Comparison of ENCODE assay signal across 23 cellular contexts in genomic region chr17:42475853-42476252, GRCh38. TPM values are rescaled to one million over a fixed set of nuclear protein-coding genes. Genes with fewer than 3 reads are reported as not detected.
DNase-seq lines count a peak whose midpoint lies in the region; ATAC-seq, FAIRE-seq and TF ChIP-seq lines count a peak whose summit lies in the region.
"Had no signal": no experiment of that assay in that cellular context is flagged by ENCODE, and none has a peak within 500 bp of the region (broad histone marks: within the 10 kb centered on the region; RNA-seq: fewer than 3 reads in every experiment).

No MANE protein-coding gene starts in this region.

- H3K4me1 ChIP-seq in K562 (replicated peaks in 1 of 2; ENCODE audit: control insufficient read depth in 2 of 2, insufficient read depth in 2 of 2, low read length in 2 of 2): no peaks in the 10 kb centered on the region
- peaks cover 6 to 12% of the 10 kb centered on the region in 2 donors for H3K4me1 ChIP-seq in left lung
- peaks cover 28% of the 10 kb centered on the region for H3K4me1 ChIP-seq in thymus (ENCODE audit: control insufficient read depth, insufficient read depth, low read length)
- H3K4me1 ChIP-seq: right atrium auricular region had no signal

- POLR2A ChIA-PET in K562 (lab: Yijun Ruan, JAX): interaction anchor here (2.4 kb wide), 1 partner anchor 10 kb away, joined by 10 read pairs; no protein-coding TSS in a partner anchor

- H4K20me1 ChIP-seq in K562 (replicated peaks; ENCODE audit: control insufficient read depth, insufficient read depth, low read length): no peaks in the 10 kb centered on the region

- H3K27ac ChIP-seq in K562 (ENCODE audit: extremely low read depth, low read depth, low read length): no peak overlapping the region
- peak overlapping the region; percentile 53 to 84 for H3K27ac ChIP-seq in left lung
- H3K27ac ChIP-seq in thymus (ENCODE audit: low read depth): peak overlapping the region; percentile 31
- H3K27ac ChIP-seq: right atrium auricular region had no signal

- H3K9ac ChIP-seq in K562 (ENCODE audit: insufficient read depth in 1 of 2, low read depth in 2 of 2, low read length in 2 of 2): no peak overlapping the region

- H3K79me2 ChIP-seq in K562 (ENCODE audit: control insufficient read depth, insufficient read depth, low read length): peaks cover 4% of the 10 kb centered on the region; the same call in 2 of the 3 replicates

- no peaks in the 10 kb centered on the region for H3K9me1 ChIP-seq in K562 (ENCODE audit: control insufficient read depth, insufficient read depth, low read length)

- in situ Hi-C loops in K562 (cut with MboI): no loop called here

- H3K9me3 ChIP-seq in K562 (replicated peaks; ENCODE audit: control insufficient read depth, insufficient read depth, low read depth, low read length) (no peaks in the 10 kb centered on the region), left lung (no peaks in the 10 kb centered on the region), thymus (ENCODE audit: control insufficient read depth) (peaks cover 2% of the 10 kb centered on the region)
- H3K9me3 ChIP-seq: esophagus muscularis mucosa, right atrium auricular region, suprapubic skin had no signal

- H3K27me3 ChIP-seq in K562 (ENCODE audit: control insufficient read depth in 2 of 2, insufficient read depth in 2 of 2, low read length in 2 of 2): no peaks in the 10 kb centered on the region
- H3K27me3 ChIP-seq in left lung: no peaks in the 10 kb centered on the region
- H3K27me3 ChIP-seq in thymus (ENCODE audit: control insufficient read depth, insufficient read depth): no peaks in the 10 kb centered on the region
- H3K27me3 ChIP-seq: esophagus muscularis mucosa, right atrium auricular region, suprapubic skin had no signal

- peak; percentile 26 for FAIRE-seq in K562 (lab: Jason Lieb, UNC)
- FAIRE-seq: astrocyte, HTR-8/SVneo, TTC549 had no signal

- no peak for TF ChIP-seq POLR2A in K562 (conservative IDR thresholded peaks at IDR 0.05)

- TF ChIP-seq EP300 in K562 (IDR thresholded peaks at IDR 0.05; ENCODE audit: low read length): no peak

- peak overlapping the region; percentile 5 for H3K4me3 ChIP-seq in Jurkat, Clone E6-1 (ENCODE audit: low read length)
- H3K4me3 ChIP-seq in K562: no peak overlapping the region
- H3K4me3 ChIP-seq in left lung: no peak overlapping the region
- no peak overlapping the region for H3K4me3 ChIP-seq in thymus (ENCODE audit: low read length)
- H3K4me3 ChIP-seq: esophagus muscularis mucosa, right atrium auricular region, suprapubic skin had no signal

- ATAC-seq in K562 (no peak), left lung (peak; percentile 70), left lobe of liver (no peak)
- ATAC-seq: activated naive CD4-positive, alpha-beta T cell treated with anti-CD3 and anti-CD28 coated beads, Interleukin-2, amount 50 U/mL, for 72 hours; HCT116 had no signal

- intact Hi-C loops in K562 (cut with micrococcal nuclease): no loop called here
- intact Hi-C loops in left lung (cut with DNase I): no loop called here

- CTCF ChIA-PET in K562 (lab: Yijun Ruan, JAX; ENCODE audit: low intra/inter-chr PET ratio): no interaction called here

- H3K4me2 ChIP-seq in K562 (ENCODE audit: insufficient read depth, low read length): no peak overlapping the region

- no peak for TF ChIP-seq CTCF in K562 (IDR thresholded peaks at IDR 0.05 in 2 of 3, conservative IDR thresholded peaks at IDR 0.05 in 1 of 3; ENCODE audit: insufficient read depth in 2 of 3, low read depth in 1 of 3, low read length in 3 of 3)
- no peak for TF ChIP-seq CTCF in left lung (IDR thresholded peaks at IDR 0.05)

- no peak for TF ChIP-seq RAD21 in K562 (CRISPR knock-in tag; conservative IDR thresholded peaks at IDR 0.05 in 1 of 2, IDR thresholded peaks at IDR 0.05 in 1 of 2)

- H3K36me3 ChIP-seq in K562 (ENCODE audit: control insufficient read depth, insufficient read depth, low read length): peaks cover 88% of the 10 kb centered on the region
- peaks cover 0 to 98% of the 10 kb centered on the region in 2 donors for H3K36me3 ChIP-seq in left lung
- H3K36me3 ChIP-seq in thymus (ENCODE audit: control insufficient read depth, insufficient read depth): peaks cover 18% of the 10 kb centered on the region

- BruUV-seq in K562 (replicated peaks; lab: Mats Ljungman, UMichigan): no TSS peak

- 91% methylated on average over 4 of the region's 4 CpGs for WGBS in K562 (ENCODE audit: insufficient coverage, low coverage, missing lambda C conversion rate)
- WGBS in thymus: 48% methylated on average over 4 of the region's 4 CpGs

- H2AFZ ChIP-seq in K562 (ENCODE audit: low read depth, low read length): no peak overlapping the region

- peak; percentile 68 for DNase-seq in Jurkat, Clone E6-1 (ENCODE audit: low read depth, low spot score)
- no peak for DNase-seq in K562 (ENCODE audit: extremely low read depth in 1 of 4, low spot score in 3 of 4)
- DNase-seq in left lung: no peak
- no peak for DNase-seq in AG08396 (ENCODE audit: low spot score)
- no peak for DNase-seq in GOT3 (lab: John Stamatoyannopoulos, UW)
- DNase-seq in left lobe of liver (ENCODE audit: low spot score): no peak
- DNase-seq: activated CD4-positive, alpha-beta T cell treated with anti-CD3 and anti-CD28 coated beads for 48 hours; effector memory CD4-positive, alpha-beta T cell; immature natural killer cell; NCI-H146; NCI-H2171 treated with DMSO at 0.1 percent for 48 hours; occipital lobe; stimulated activated CD8-positive, alpha-beta memory T cell treated with anti-CD3 and anti-CD28 coated beads, Interleukin-4, amount 100 ng/mL, for 48 hours; SW 1271 had no signal

TF ChIP-seq in K562, 482 proteins besides CTCF, POLR2A, EP300 and RAD21 (continues in another document):
- TF ChIP-seq MTA1 (IDR thresholded peaks at IDR 0.05; ENCODE audit: borderline replicate concordance) (no peak), FOSL1 (tag; conservative IDR thresholded peaks at IDR 0.05) (no peak), HNRNPL (IDR thresholded peaks at IDR 0.05; ENCODE audit: low read depth, low read length) (no peak), TAF1 (IDR thresholded peaks at IDR 0.05; ENCODE audit: control insufficient read depth, extremely low read depth, insufficient read depth, low read length, severe bottlenecking) (no peak), MECOM (CRISPR knock-in tag; IDR thresholded peaks at IDR 0.05) (no peak)

RNA-seq across cellular contexts. Expression of gene ATP6V0A1, which starts 17.2 kb away (rescaled TPM):
- 10.6 TPM for polyA plus RNA-seq in Jurkat, Clone E6-1 (2012; ENCODE audit: insufficient read depth, insufficient read length)
- 998 and 1,046 TPM in 2 replicates for total RNA-seq in K562 (2011; cell fraction: chromatin; rRNA removed; ENCODE audit: low replicate concordance)
- 668 and 698 TPM in 2 replicates for total RNA-seq in K562 (2011; cell fraction: nucleolus; rRNA removed)
- 746 and 878 TPM in 2 replicates for total RNA-seq in K562 (2011; cell fraction: nucleoplasm; rRNA removed)
- total RNA-seq in K562 (2014; rRNA removed) (71.7 and 82.2 TPM in 2 replicates), K562 (2014; rRNA removed; fragmentation: Illumina TruSeq; extraction: Trizol) (75.5 and 89.2 TPM in 2 replicates), K562 (2015; rRNA removed; fragmentation: Illumina TruSeq; extraction: Trizol) (54.9 and 56.1 TPM in 2 replicates), K562 (2021) (127 and 141 TPM in 2 replicates), left lung (100 to 1,000 TPM in 1 of 2 donors, 10 to 100 TPM in 1; 95.9 to 103 TPM), left lobe of liver (42.8 TPM)
- polyA plus RNA-seq in K562 (2011; rRNA removed) (102 and 104 TPM in 2 replicates), K562 (2014; fragmentation: Illumina TruSeq; extraction: Trizol) (143 and 158 TPM in 2 replicates), K562 (2014; fragmentation: Nextera tagmentation; extraction: Ambion mirVana) (10 to 100 TPM; 11.8 to 46.3 TPM), K562 (2014; rRNA removed) (62.7 and 80.3 TPM in 2 replicates), thymus (47.7 TPM)
- 101 and 137 TPM in 2 replicates for polyA plus RNA-seq in K562 (2011; cell fraction: cytosol; rRNA removed)
- polyA plus RNA-seq in K562 (2011; cell fraction: nucleus; rRNA removed): 300 and 643 TPM in 2 replicates
- 77.1 and 103 TPM in 2 replicates for polyA plus RNA-seq in K562 (2012)
- polyA minus RNA-seq in K562 (2011; rRNA and poly(A)+ RNA removed): 165 and 302 TPM in 2 replicates
- polyA minus RNA-seq in K562 (2011; cell fraction: cytosol; rRNA and poly(A)+ RNA removed): 41.3 and 104 TPM in 2 replicates
- 181 and 232 TPM in 2 replicates for polyA minus RNA-seq in K562 (2011; cell fraction: nucleus; rRNA and poly(A)+ RNA removed)

RNA-seq across cellular contexts. Expression of gene CAVIN1, which starts 52.8 kb away (rescaled TPM):
- polyA plus RNA-seq in Jurkat, Clone E6-1 (2012; ENCODE audit: insufficient read depth, insufficient read length): not detected
- total RNA-seq in K562 (2011; cell fraction: chromatin; rRNA removed; ENCODE audit: low replicate concordance): 11.6 and 29.3 TPM in 2 replicates
- 22.9 and 29.9 TPM in 2 replicates for total RNA-seq in K562 (2011; cell fraction: nucleolus; rRNA removed)
- total RNA-seq in K562 (2011; cell fraction: nucleoplasm; rRNA removed): 18.6 and 22.2 TPM in 2 replicates
- total RNA-seq in K562 (2014; rRNA removed): 126 and 135 TPM in 2 replicates
- 56.1 and 57.8 TPM in 2 replicates for total RNA-seq in K562 (2014; rRNA removed; fragmentation: Illumina TruSeq; extraction: Trizol)
- total RNA-seq in K562 (2015; rRNA removed; fragmentation: Illumina TruSeq; extraction: Trizol): 74.5 and 80.0 TPM in 2 replicates
- 143 and 162 TPM in 2 replicates for total RNA-seq in K562 (2021)
- 44.6 and 60.0 TPM in 2 replicates for polyA plus RNA-seq in K562 (2011; rRNA removed)
- polyA plus RNA-seq in K562 (2011; cell fraction: cytosol; rRNA removed): 39.4 and 107 TPM in 2 replicates
- 8.0 and 16.1 TPM in 2 replicates for polyA plus RNA-seq in K562 (2011; cell fraction: nucleus; rRNA removed)
- polyA plus RNA-seq in K562 (2012): 74.3 and 99.4 TPM in 2 replicates
- polyA plus RNA-seq in K562 (2014; fragmentation: Illumina TruSeq; extraction: Trizol): 77.6 and 93.7 TPM in 2 replicates
- 1 to 10 TPM; 6.8 to 8.6 TPM for polyA plus RNA-seq in K562 (2014; fragmentation: Nextera tagmentation; extraction: Ambion mirVana)
- polyA plus RNA-seq in K562 (2014; rRNA removed): 72.9 and 92.8 TPM in 2 replicates
- polyA minus RNA-seq in K562 (2011; rRNA and poly(A)+ RNA removed): 34.7 and 64.3 TPM in 2 replicates
- polyA minus RNA-seq in K562 (2011; cell fraction: cytosol; rRNA and poly(A)+ RNA removed): 81.5 and 110 TPM in 2 replicates
- polyA minus RNA-seq in K562 (2011; cell fraction: nucleus; rRNA and poly(A)+ RNA removed): 9.4 and 9.6 TPM in 2 replicates
- total RNA-seq in left lung: 100 to 1,000 TPM; 285 to 320 TPM
- 47.0 TPM for polyA plus RNA-seq in thymus
- 12.3 TPM for total RNA-seq in left lobe of liver
- polyA plus RNA-seq: immature natural killer cell had no signal
